ENCODE assay signal across 13 cellular contexts in the genomic region with DNA sequence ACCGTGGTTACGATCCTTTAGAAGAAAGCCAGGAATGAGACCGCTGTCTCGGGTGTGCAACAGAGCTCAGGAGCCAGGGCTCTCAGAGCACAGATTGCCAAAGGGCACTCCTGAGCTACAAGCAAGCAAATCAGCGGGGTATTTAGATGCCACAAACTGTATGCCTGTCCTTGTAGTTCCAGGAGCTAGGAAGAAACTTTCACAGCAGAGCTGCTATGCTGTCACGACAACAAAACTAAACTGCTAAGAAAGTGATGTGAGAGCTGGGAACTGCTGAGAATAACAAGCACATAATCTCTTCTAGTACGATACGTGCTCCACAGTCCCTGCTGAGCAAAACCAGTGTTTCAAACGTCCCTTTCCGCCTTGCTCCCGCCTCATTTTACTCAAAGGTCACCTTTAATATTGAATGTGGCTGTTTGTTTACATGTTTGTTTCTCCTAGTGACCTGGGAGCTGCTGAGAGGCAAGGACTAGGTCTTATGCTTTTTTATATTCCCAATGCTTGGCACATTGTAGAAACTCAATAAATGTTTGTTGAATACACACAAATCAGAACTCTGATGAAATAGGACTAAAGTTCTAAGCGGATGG. TPM values are rescaled to one million over a fixed set of nuclear protein-coding genes. Genes with fewer than 3 reads are reported as not detected.
DNase-seq lines count a peak whose midpoint lies in the region; ATAC-seq and TF ChIP-seq lines count a peak whose summit lies in the region.
"Had no signal": no experiment of that assay in that cellular context is flagged by ENCODE, and none has a peak within 500 bp of the region (broad histone marks: within the 10 kb centered on the region; RNA-seq: fewer than 3 reads in every experiment).

No MANE protein-coding gene starts in this region.

- DNase-seq in M059J (ENCODE audit: low read depth) (peak; percentile 51), endodermal cell (no peak), NCI-H1105 treated with DMSO at 0.1 percent for 48 hours (lab: John Stamatoyannopoulos, UW) (no peak)
- DNase-seq in activated effector memory CD4-positive, alpha-beta T cell treated with Interleukin-2 at 50 U/mL for 16 hours: no peak
- DNase-seq: activated CD4-positive, alpha-beta T cell treated with anti-CD3 and anti-CD28 coated beads for 4 hours; mesendoderm; NCI-H1105; retina had no signal

- TF ChIP-seq CTCF in endodermal cell (conservative IDR thresholded peaks at IDR 0.05): no peak

- H3K36me3 ChIP-seq in endodermal cell (ENCODE audit: control insufficient read depth, insufficient read depth, low read length): peaks cover 62% of the 10 kb centered on the region
- no peaks in the 10 kb centered on the region for H3K36me3 ChIP-seq in mucosa of rectum (ENCODE audit: control insufficient read depth in 2 of 2, insufficient read depth in 2 of 2, low read length in 2 of 2)
- no peaks in the 10 kb centered on the region for H3K36me3 ChIP-seq in stomach smooth muscle (ENCODE audit: control insufficient read depth in 2 of 2, insufficient read depth in 2 of 2, low read length in 2 of 2)
- H3K36me3 ChIP-seq: ascending aorta had no signal

- no peaks in the 10 kb centered on the region for H3K9me3 Mint-ChIP-seq in endodermal cell

- ATAC-seq in GM19463 (IDR thresholded peaks at IDR 0.05; ENCODE audit: unreplicated experiment) (no peak), HG03139 (IDR thresholded peaks at IDR 0.05; ENCODE audit: unreplicated experiment) (no peak)

- no peaks in the 10 kb centered on the region for H3K27me3 Mint-ChIP-seq in endodermal cell (ENCODE audit: insufficient read depth)

- H3K4me3 ChIP-seq in endodermal cell (ENCODE audit: low read length): no peak overlapping the region
- peak overlapping the region; percentile 50 to 58 for H3K4me3 ChIP-seq in mucosa of rectum (ENCODE audit: low read length in 2 of 2)
- H3K4me3 ChIP-seq in stomach smooth muscle (ENCODE audit: low read length in 2 of 2): peak overlapping the region; percentile 69
- H3K4me3 ChIP-seq: ascending aorta had no signal

- H3K36me3 Mint-ChIP-seq in endodermal cell (ENCODE audit: low read depth): peaks cover 34% of the 10 kb centered on the region

- H3K27me3 ChIP-seq in endodermal cell (ENCODE audit: control insufficient read depth, insufficient read depth, low read length, poor library complexity, severe bottlenecking): no peaks in the 10 kb centered on the region
- H3K27me3 ChIP-seq in mucosa of rectum (ENCODE audit: control insufficient read depth in 2 of 2, insufficient read depth in 2 of 2, low read length in 2 of 2): no peaks in the 10 kb centered on the region
- no peaks in the 10 kb centered on the region for H3K27me3 ChIP-seq in stomach smooth muscle (ENCODE audit: control insufficient read depth in 1 of 2, insufficient read depth in 2 of 2, low read length in 2 of 2)
- H3K27me3 ChIP-seq: ascending aorta had no signal

- peak overlapping the region; percentile 61 for H3K27ac Mint-ChIP-seq in endodermal cell

- H3K9me3 ChIP-seq in endodermal cell (ENCODE audit: control insufficient read depth, low read length): no peaks in the 10 kb centered on the region
- H3K9me3 ChIP-seq in mucosa of rectum (ENCODE audit: control insufficient read depth in 2 of 2, low read length in 2 of 2): no peaks in the 10 kb centered on the region
- no peaks in the 10 kb centered on the region for H3K9me3 ChIP-seq in stomach smooth muscle (ENCODE audit: control insufficient read depth in 2 of 2, low read length in 2 of 2)
- H3K9me3 ChIP-seq: ascending aorta had no signal

- no peak overlapping the region for H3K4me3 Mint-ChIP-seq in endodermal cell

- H3K27ac ChIP-seq in endodermal cell (ENCODE audit: low read depth, low read length) (peak overlapping the region; percentile 72), mucosa of rectum (ENCODE audit: low read depth in 2 of 2, low read length in 2 of 2) (peak overlapping the region; percentile 50 to 52), stomach smooth muscle (ENCODE audit: low read length) (peak overlapping the region; percentile 64)
- H3K27ac ChIP-seq: ascending aorta had no signal

- H3K4me1 Mint-ChIP-seq in endodermal cell: peaks cover 27% of the 10 kb centered on the region

- H3K9ac ChIP-seq in endodermal cell (ENCODE audit: extremely low read depth, low read length, poor library complexity, severe bottlenecking) (peak overlapping the region; percentile 14), mucosa of rectum (ENCODE audit: low read depth in 1 of 2, low read length in 2 of 2) (peak overlapping the region; percentile 18 to 42), stomach smooth muscle (ENCODE audit: low read length in 2 of 2) (peak overlapping the region; percentile 63 to 66)

- WGBS in endodermal cell (ENCODE audit: insufficient coverage in 1 of 2, insufficient read length in 1 of 2), 2 experiments: 84 to 87% methylated on average over 8 to 11 of the region's 12 CpGs

- peaks cover 12% of the 10 kb centered on the region for H3K4me1 ChIP-seq in endodermal cell (ENCODE audit: control insufficient read depth, insufficient read depth, low read length)
- peaks cover 9% of the 10 kb centered on the region in 2 donors for H3K4me1 ChIP-seq in mucosa of rectum (ENCODE audit: control insufficient read depth in 2 of 2, insufficient read depth in 2 of 2, low read length in 2 of 2)
- no peaks in the 10 kb centered on the region for H3K4me1 ChIP-seq in stomach smooth muscle (ENCODE audit: control insufficient read depth, insufficient read depth, low read length)
- H3K4me1 ChIP-seq: ascending aorta had no signal

RNA-seq across cellular contexts. Expression of a gene that starts 14.7 kb away (rescaled TPM):
- total RNA-seq in M059J (2014; rRNA removed; shearing (Covaris generic)): 0.15 TPM in 1 of 2 replicates, not detected in the other
- 10 to 100 TPM in 1 of 2 donors, 1 to 10 TPM in 1; 7.8 to 10.9 TPM for total RNA-seq in endodermal cell
- polyA plus RNA-seq in endodermal cell (2013, experiment 1 of 2): 6.3 TPM
- polyA plus RNA-seq in endodermal cell (2013, experiment 2 of 2): 6.1 TPM
- total RNA-seq: ascending aorta had no signal

Comparison
In these comparisons a context has a peak if more than half of its experiments do, and no peak if none do; other contexts are left out.
1. H3K9ac ChIP-seq: peak in every context shown above with its lines; median percentile 64 in stomach smooth muscle; 30 in mucosa of rectum; 14 in endodermal cell.